In genomic region chr5:41526699-41527098, GRCh38 we compare ENCODE assay signal across 17 cellular contexts. TPM values are rescaled to one million over a fixed set of nuclear protein-coding genes. Genes with fewer than 3 reads are reported as not detected.
A peak's percentile ranks its signal among the peaks of the same experiment; 100 is the strongest.
DNase-seq lines count a peak whose midpoint lies in the region; ATAC-seq and TF ChIP-seq lines count a peak whose summit lies in the region.
"Had no signal": no experiment of that assay in that cellular context is flagged by ENCODE, and none has a peak within 500 bp of the region (broad histone marks: within the 10 kb centered on the region; RNA-seq: fewer than 3 reads in every experiment).

No MANE protein-coding gene starts in this region.

- no peaks in the 10 kb centered on the region for H3K36me3 ChIP-seq in hepatocyte (replicated peaks; ENCODE audit: insufficient read depth, low read depth)
- H3K36me3 ChIP-seq: BLaER1 treated with 17β-estradiol and CSF1 and Interleukin-3, amounts not matched to agents 10 nM and 100 nM had no signal

- no peak overlapping the region for H3K27ac Mint-ChIP-seq in natural killer cell treated with Interleukin-12 subunit alpha and Interleukin-12 subunit beta and Interleukin-15 and Interleukin-18, amount 100 ng/mL, for 72 hours
- H3K27ac Mint-ChIP-seq: CD8-positive, alpha-beta memory T cell had no signal

- H3K36me3 Mint-ChIP-seq in natural killer cell treated with Interleukin-12 subunit alpha and Interleukin-12 subunit beta and Interleukin-15 and Interleukin-18, amount 100 ng/mL, for 72 hours, result no peaks in the 10 kb centered on the region
- H3K36me3 Mint-ChIP-seq: CD8-positive, alpha-beta memory T cell had no signal

- H3K4me1 Mint-ChIP-seq in natural killer cell treated with Interleukin-12 subunit alpha and Interleukin-12 subunit beta and Interleukin-15 and Interleukin-18, amount 100 ng/mL, for 72 hours (ENCODE audit: low read depth in 2 of 2), result no peaks in the 10 kb centered on the region
- H3K4me1 Mint-ChIP-seq: CD8-positive, alpha-beta memory T cell had no signal

- no peak overlapping the region for H3K4me3 ChIP-seq in hepatocyte
- H3K4me3 ChIP-seq: BLaER1 treated with 17β-estradiol and CSF1 and Interleukin-3, amounts not matched to agents 10 nM and 100 nM; SK-N-MC had no signal

- H3K4me3 Mint-ChIP-seq in natural killer cell treated with Interleukin-12 subunit alpha and Interleukin-12 subunit beta and Interleukin-15 and Interleukin-18, amount 100 ng/mL, for 72 hours, result no peak overlapping the region
- H3K4me3 Mint-ChIP-seq: CD8-positive, alpha-beta memory T cell had no signal

- intact Hi-C loops in Right ventricle myocardium inferior (cut with DNase I) (loop anchor here (5.0 to 10.0 kb wide), 2 partner anchors 334 to 622 kb away; partner anchors contain the start of gene C7), cardiac septum (cut with DNase I) (loop anchor here (2.0 to 10.0 kb wide), 3 partner anchors 70 to 432 kb away; no protein-coding TSS in a partner anchor), Right ventricle myocardium superior (cut with DNase I) (loop anchor here (10.0 kb wide), 1 partner anchor 332 kb away; no protein-coding TSS in a partner anchor)

- DNase-seq in Right ventricle myocardium inferior (ENCODE audit: missing footprints) (no peak), cardiac septum (ENCODE audit: low spot score) (no peak), Right ventricle myocardium superior (no peak), hepatocyte (ENCODE audit: low spot score) (no peak), NCI-H69 (lab: John Stamatoyannopoulos, UW) (no peak), DMS79 (lab: John Stamatoyannopoulos, UW) (no peak)
- DNase-seq in natural killer cell treated with Interleukin-12 subunit alpha and Interleukin-12 subunit beta and Interleukin-15 and Interleukin-18, amount 100 ng/mL, for 72 hours (ENCODE audit: low spot score), result no peak
- DNase-seq: CD8-positive, alpha-beta memory T cell; DND-41; NCI-H1417 treated with DMSO at 0.1 percent for 48 hours; NCI-H1930; NCI-H2171; NCI-H446 had no signal

- H3K27ac ChIP-seq in hepatocyte, result no peak overlapping the region
- H3K27ac ChIP-seq: BLaER1 treated with 17β-estradiol and CSF1 and Interleukin-3, amounts not matched to agents 10 nM and 100 nM; SK-N-MC had no signal

- H2AFZ ChIP-seq in hepatocyte, result no peak overlapping the region

- ATAC-seq in Right ventricle myocardium inferior (peak; percentile 45), Right ventricle myocardium superior (ENCODE audit: poor library complexity) (peak; percentile 54), HG03097 (IDR thresholded peaks at IDR 0.05; ENCODE audit: low FRiP score, unreplicated experiment) (no peak)
- ATAC-seq in natural killer cell treated with Interleukin-12 subunit alpha and Interleukin-12 subunit beta and Interleukin-15 and Interleukin-18, amount 100 ng/mL, for 72 hours, result no peak

- H4K20me1 ChIP-seq in hepatocyte (ENCODE audit: insufficient read depth, poor library complexity, severe bottlenecking), result no peaks in the 10 kb centered on the region
- H4K20me1 ChIP-seq: BLaER1 treated with 17β-estradiol and CSF1 and Interleukin-3, amounts not matched to agents 10 nM and 100 nM had no signal

- no peaks in the 10 kb centered on the region for H3K27me3 Mint-ChIP-seq in natural killer cell treated with Interleukin-12 subunit alpha and Interleukin-12 subunit beta and Interleukin-15 and Interleukin-18, amount 100 ng/mL, for 72 hours
- H3K27me3 Mint-ChIP-seq: CD8-positive, alpha-beta memory T cell had no signal

- no peaks in the 10 kb centered on the region for H3K9me3 ChIP-seq in hepatocyte (ENCODE audit: low read depth)

- TF ChIP-seq CTCF in hepatocyte (IDR thresholded peaks at IDR 0.05; ENCODE audit: poor library complexity), result no peak

- H3K4me2 ChIP-seq in hepatocyte, result peak overlapping the region; percentile 14
- H3K4me2 ChIP-seq: BLaER1 treated with 17β-estradiol and CSF1 and Interleukin-3, amounts not matched to agents 10 nM and 100 nM had no signal

- peaks cover 11% of the 10 kb centered on the region for H3K9me3 Mint-ChIP-seq in natural killer cell treated with Interleukin-12 subunit alpha and Interleukin-12 subunit beta and Interleukin-15 and Interleukin-18, amount 100 ng/mL, for 72 hours

- no peaks in the 10 kb centered on the region for H3K9me2 ChIP-seq in hepatocyte (replicated peaks; ENCODE audit: insufficient read depth)

- H3K79me2 ChIP-seq in hepatocyte, result no peaks in the 10 kb centered on the region

- WGBS in hepatocyte (ENCODE audit: low lambda C conversion rate, missing lambda C conversion rate), result 40% methylated on average over 4 of the region's 4 CpGs

- no peaks in the 10 kb centered on the region for H3K27me3 ChIP-seq in hepatocyte
- H3K27me3 ChIP-seq: BLaER1 treated with 17β-estradiol and CSF1 and Interleukin-3, amounts not matched to agents 10 nM and 100 nM had no signal

- no peaks in the 10 kb centered on the region for H3K4me1 ChIP-seq in hepatocyte (ENCODE audit: insufficient read depth)
- H3K4me1 ChIP-seq: BLaER1 treated with 17β-estradiol and CSF1 and Interleukin-3, amounts not matched to agents 10 nM and 100 nM had no signal

RNA-seq across cellular contexts. Expression of gene PLCXD3, which starts 16.3 kb away (rescaled TPM):
- total RNA-seq in Right ventricle myocardium inferior (76.6 TPM), cardiac septum (63.8 TPM), Right ventricle myocardium superior (79.3 TPM), hepatocyte (2.2 and 2.4 TPM in 2 replicates)
- 0.47 and 0.58 TPM in 2 replicates for polyA plus RNA-seq in hepatocyte
- not detected for total RNA-seq in natural killer cell treated with Interleukin-12 subunit alpha and Interleukin-12 subunit beta and Interleukin-15 and Interleukin-18, amount 100 ng/mL, for 72 hours
- total RNA-seq: CD8-positive, alpha-beta memory T cell; HT1080 had no signal
- polyA plus RNA-seq: CD8-positive, alpha-beta memory T cell had no signal

Comparison
In these comparisons a context has a peak if more than half of its experiments do, and no peak if none do; other contexts are left out.
1. ATAC-seq: peak in Right ventricle myocardium inferior (single experiment) and Right ventricle myocardium superior (single experiment); none in natural killer cell treated with Interleukin-12 subunit alpha and Interleukin-12 subunit beta and Interleukin-15 and Interleukin-18, amount 100 ng/mL, for 72 hours (0 of 2) and HG03097 (single experiment).
2. RNA of gene PLCXD3, which starts 16.3 kb away (total RNA-seq): 79.3 TPM in Right ventricle myocardium superior (single experiment), 76.6 TPM in Right ventricle myocardium inferior (single experiment) and 63.8 TPM in cardiac septum (single experiment); 2.2 to 2.4 TPM in hepatocyte and not detected in natural killer cell treated with Interleukin-12 subunit alpha and Interleukin-12 subunit beta and Interleukin-15 and Interleukin-18, amount 100 ng/mL, for 72 hours; every median in the first group is over 10 times any median in the second.